In the genomic region with DNA sequence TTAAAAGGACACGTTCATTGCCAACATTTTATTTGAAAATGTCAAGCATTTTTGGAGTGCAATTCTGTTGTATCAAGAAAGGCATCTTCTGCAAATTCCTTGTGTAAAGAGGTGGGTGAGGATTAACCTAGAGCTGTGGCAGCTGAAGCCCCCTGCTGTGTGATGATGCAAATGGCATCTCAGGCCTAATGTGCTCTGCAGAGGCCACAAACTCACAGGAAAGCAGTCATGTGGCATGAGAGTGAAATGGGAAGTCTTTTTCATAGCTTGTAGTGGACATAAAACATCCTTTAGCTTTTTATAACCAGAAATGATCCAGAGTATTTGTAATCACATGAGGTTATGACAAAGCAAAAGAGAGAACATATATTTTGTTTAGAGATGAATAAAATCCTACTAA, we compare ENCODE assay signal across 9 cellular contexts. TPM values are rescaled to one million over a fixed set of nuclear protein-coding genes. Genes with fewer than 3 reads are reported as not detected.
DNase-seq lines count a peak whose midpoint lies in the region; ATAC-seq and TF ChIP-seq lines count a peak whose summit lies in the region.
"Had no signal": no experiment of that assay in that cellular context is flagged by ENCODE, and none has a peak within 500 bp of the region (broad histone marks: within the 10 kb centered on the region; RNA-seq: fewer than 3 reads in every experiment).

No MANE protein-coding gene starts in this region.

- H3K79me2 ChIP-seq in DND-41 (ENCODE audit: insufficient read depth, low read length) (no peaks in the 10 kb centered on the region), mesendoderm (ENCODE audit: control insufficient read depth, insufficient read depth, low read length) (no peaks in the 10 kb centered on the region)

- WGBS in mesendoderm (ENCODE audit: extremely low coverage, insufficient coverage, low lambda C conversion rate): no CpG with 5 or more reads among the region's 1 CpG

- H2AFZ ChIP-seq in DND-41 (ENCODE audit: low read depth, low read length): no peak overlapping the region

- H2BK120ac ChIP-seq in mesendoderm (ENCODE audit: low read depth, low read length): no peak overlapping the region

- H4K20me1 ChIP-seq in DND-41 (ENCODE audit: insufficient read depth, low read length): no peaks in the 10 kb centered on the region

- no peaks in the 10 kb centered on the region for H3K79me1 ChIP-seq in mesendoderm (ENCODE audit: low read length)

- H3K23ac ChIP-seq in mesendoderm (ENCODE audit: low read length): no peak overlapping the region

- no peaks in the 10 kb centered on the region for H3K27me3 ChIP-seq in DND-41 (ENCODE audit: insufficient read depth, low read length, poor library complexity)
- H3K27me3 ChIP-seq in mesendoderm (ENCODE audit: insufficient read depth, low read length, poor library complexity): no peaks in the 10 kb centered on the region

- H2BK15ac ChIP-seq in mesendoderm (replicated peaks; ENCODE audit: low read depth): no peak overlapping the region

- ATAC-seq in DND-41 (ENCODE audit: insufficient read depth, low read depth) (no peak; the same call in 2 of the 3 replicates), GM21576 (IDR thresholded peaks at IDR 0.05; ENCODE audit: unreplicated experiment) (no peak), GM21619 (IDR thresholded peaks at IDR 0.05; ENCODE audit: unreplicated experiment) (no peak)

- no peak overlapping the region for H4K8ac ChIP-seq in mesendoderm (ENCODE audit: low read depth, low read length)

- H3K27ac ChIP-seq in DND-41 (ENCODE audit: low read length): no peak overlapping the region
- H3K27ac ChIP-seq in mesendoderm (ENCODE audit: low read depth, low read length): no peak overlapping the region
- H3K27ac ChIP-seq: neutrophil had no signal

- H3K4me2 ChIP-seq in DND-41 (ENCODE audit: insufficient read depth, low read length) (no peak overlapping the region), mesendoderm (ENCODE audit: low read length) (no peak overlapping the region)

- H3K9ac ChIP-seq in DND-41 (ENCODE audit: low read depth, low read length): no peak overlapping the region
- H3K9ac ChIP-seq in mesendoderm (ENCODE audit: low read length): no peak overlapping the region

- no peaks in the 10 kb centered on the region for H3K4me1 ChIP-seq in DND-41 (ENCODE audit: insufficient read depth, low read length)
- no peaks in the 10 kb centered on the region for H3K4me1 ChIP-seq in mesendoderm (ENCODE audit: control insufficient read depth, low read depth, low read length)

- H3K36me3 ChIP-seq in DND-41 (ENCODE audit: insufficient read depth, low read length) (no peaks in the 10 kb centered on the region), mesendoderm (ENCODE audit: control insufficient read depth, insufficient read depth, low read length) (no peaks in the 10 kb centered on the region)
- H3K36me3 ChIP-seq: neutrophil had no signal

- H2AK5ac ChIP-seq in mesendoderm (ENCODE audit: low read length): no peak overlapping the region

- peaks cover 2% of the 10 kb centered on the region for H3K9me3 ChIP-seq in DND-41 (ENCODE audit: insufficient read depth, low read length, severe bottlenecking)
- H3K9me3 ChIP-seq: neutrophil had no signal

- TF ChIP-seq CTCF in DND-41 (IDR thresholded peaks at IDR 0.05; ENCODE audit: borderline replicate concordance, extremely low read depth, low read length, poor library complexity, severe bottlenecking): peak; percentile 38

- H3K18ac ChIP-seq in mesendoderm (ENCODE audit: low read length): no peak overlapping the region

- no peak overlapping the region for H3K4ac ChIP-seq in mesendoderm (ENCODE audit: low read depth, low read length)

- H3K4me3 ChIP-seq in DND-41 (ENCODE audit: low read depth in 1 of 2, low read length in 2 of 2): no peak overlapping the region
- H3K4me3 ChIP-seq in mesendoderm (ENCODE audit: low read length): no peak overlapping the region

- no peak for DNase-seq in DND-41
- DNase-seq in NAMALWA (ENCODE audit: low spot score): peak; percentile 28
- DNase-seq in UCSD-AML1 (lab: John Stamatoyannopoulos, UW; ENCODE audit: unreplicated experiment): peak; percentile 8
- DNase-seq in mesendoderm: peak; percentile 96
- no peak for DNase-seq in germinal center (ENCODE audit: low spot score)
- no peak for DNase-seq in DMS153 treated with DMSO at 0.1 percent for 48 hours (lab: John Stamatoyannopoulos, UW; ENCODE audit: unreplicated experiment)

- no peak overlapping the region for H2BK5ac ChIP-seq in mesendoderm (ENCODE audit: low read length)

- no peak overlapping the region for H3K56ac ChIP-seq in mesendoderm (ENCODE audit: low read length)

- H4K5ac ChIP-seq in mesendoderm (ENCODE audit: low read length): no peak overlapping the region

RNA-seq across cellular contexts. Expression of a gene that starts 6.4 kb away (rescaled TPM):
- 3.9 TPM for polyA plus RNA-seq in mesendoderm (2013, experiment 1 of 2)
- polyA plus RNA-seq in mesendoderm (2013, experiment 2 of 2): 3.4 TPM

Comparison
In these comparisons a context has a peak if more than half of its experiments do, and no peak if none do; other contexts are left out.
1. DNase-seq: peak in NAMALWA (single experiment), UCSD-AML1 (single experiment) and mesendoderm (single experiment); none in DND-41 (single experiment), germinal center (single experiment) and DMS153 treated with DMSO at 0.1 percent for 48 hours (single experiment).